ENCODE assay signal across 8 cellular contexts in the genomic region with DNA sequence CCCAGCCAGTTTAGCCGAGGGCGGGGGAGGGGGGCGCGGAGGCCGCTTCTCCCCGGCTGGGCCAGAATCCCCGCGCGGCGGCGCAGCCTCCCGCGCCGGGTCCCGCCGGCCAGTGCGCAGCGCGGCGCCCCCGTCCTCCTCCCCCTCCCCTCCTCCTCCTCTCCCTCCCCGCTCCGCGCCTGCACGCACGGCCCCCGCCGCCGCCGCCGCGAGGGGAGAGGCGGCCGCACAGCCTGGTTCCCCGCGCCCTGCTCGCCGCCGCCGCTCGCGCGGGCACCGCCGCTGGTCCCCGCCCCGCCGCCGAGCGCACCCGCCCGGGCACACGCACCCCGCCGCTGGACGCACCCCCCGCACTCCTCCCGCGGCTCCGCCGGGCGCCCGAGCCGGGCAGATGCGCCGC. TPM values are rescaled to one million over a fixed set of nuclear protein-coding genes. Genes with fewer than 3 reads are reported as not detected.
DNase-seq lines count a peak whose midpoint lies in the region; ATAC-seq and TF ChIP-seq lines count a peak whose summit lies in the region.

A gene with protein sequence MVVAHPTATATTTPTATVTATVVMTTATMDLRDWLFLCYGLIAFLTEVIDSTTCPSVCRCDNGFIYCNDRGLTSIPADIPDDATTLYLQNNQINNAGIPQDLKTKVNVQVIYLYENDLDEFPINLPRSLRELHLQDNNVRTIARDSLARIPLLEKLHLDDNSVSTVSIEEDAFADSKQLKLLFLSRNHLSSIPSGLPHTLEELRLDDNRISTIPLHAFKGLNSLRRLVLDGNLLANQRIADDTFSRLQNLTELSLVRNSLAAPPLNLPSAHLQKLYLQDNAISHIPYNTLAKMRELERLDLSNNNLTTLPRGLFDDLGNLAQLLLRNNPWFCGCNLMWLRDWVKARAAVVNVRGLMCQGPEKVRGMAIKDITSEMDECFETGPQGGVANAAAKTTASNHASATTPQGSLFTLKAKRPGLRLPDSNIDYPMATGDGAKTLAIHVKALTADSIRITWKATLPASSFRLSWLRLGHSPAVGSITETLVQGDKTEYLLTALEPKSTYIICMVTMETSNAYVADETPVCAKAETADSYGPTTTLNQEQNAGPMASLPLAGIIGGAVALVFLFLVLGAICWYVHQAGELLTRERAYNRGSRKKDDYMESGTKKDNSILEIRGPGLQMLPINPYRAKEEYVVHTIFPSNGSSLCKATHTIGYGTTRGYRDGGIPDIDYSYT (plus strand): TSS at position 351 of the 400 bp plus-strand sequence. CDS start 80,337 bp downstream, outside the sequence.

- H3K4me3 ChIP-seq in brain microvascular endothelial cell (ENCODE audit: low read depth, low read length), result peak within 1 kb of the TSS; percentile 9

- in situ Hi-C loops in brain microvascular endothelial cell (cut with HindIII; ENCODE audit: low pct_ligation_motif_present, low sequenced_read_pairs) (no loop called here), GM13977 (cut with MboI; ENCODE audit: low pct_unique_long_range_greater_than_20kb, low sequenced_read_pairs, unreplicated experiment) (no loop called here)

- ATAC-seq in memory B cell (ENCODE audit: low read depth) (no peak), GM19351 (IDR thresholded peaks at IDR 0.05; ENCODE audit: unreplicated experiment) (no peak), HG03565 (IDR thresholded peaks at IDR 0.05; ENCODE audit: unreplicated experiment) (no peak)

- no peaks in the 10 kb centered on the region for H3K4me1 Mint-ChIP-seq in T-helper 2 cell treated with Interferon-gamma antibody and Interleukin-4, amounts not matched to agents 5 μg/mL and 100 μg/mL, for 36 hours (ENCODE audit: low read depth)
- H3K4me1 Mint-ChIP-seq in memory B cell (peaks cover 6% of the 10 kb centered on the region), type B pancreatic cell (ENCODE audit: unreplicated experiment) (peaks cover 13% of the 10 kb centered on the region)

- peaks cover 16% of the 10 kb centered on the region for H3K27me3 ChIP-seq in brain microvascular endothelial cell (replicated peaks)

- no peaks in the 10 kb centered on the region for H3K9me3 Mint-ChIP-seq in T-helper 2 cell treated with Interferon-gamma antibody and Interleukin-4, amounts not matched to agents 5 μg/mL and 100 μg/mL, for 36 hours
- H3K9me3 Mint-ChIP-seq in memory B cell (no peaks in the 10 kb centered on the region), type B pancreatic cell (no peaks in the 10 kb centered on the region)

- peak within 1 kb of the TSS; percentile 26 for H3K4me3 Mint-ChIP-seq in T-helper 2 cell treated with Interferon-gamma antibody and Interleukin-4, amounts not matched to agents 5 μg/mL and 100 μg/mL, for 36 hours
- H3K4me3 Mint-ChIP-seq in memory B cell, result peak within 1 kb of the TSS; percentile 80
- H3K4me3 Mint-ChIP-seq in type B pancreatic cell, result peak within 1 kb of the TSS; percentile 84

- no peak for TF ChIP-seq CTCF in brain microvascular endothelial cell (IDR thresholded peaks at IDR 0.05; ENCODE audit: low read depth, low read length, missing control alignments)
- TF ChIP-seq CTCF in type B pancreatic cell (conservative IDR thresholded peaks at IDR 0.05), result no peak
- no peak for TF ChIP-seq CTCF in GM13977 (IDR thresholded peaks at IDR 0.05; ENCODE audit: extremely low read depth, insufficient read depth, missing control alignments)

- no peaks in the 10 kb centered on the region for H3K36me3 ChIP-seq in brain microvascular endothelial cell (replicated peaks)

- no peak within 1 kb of the TSS for H3K27ac ChIP-seq in brain microvascular endothelial cell

- DNase-seq in T-helper 2 cell treated with Interferon-gamma antibody and Interleukin-4, amounts not matched to agents 5 μg/mL and 100 μg/mL, for 36 hours (ENCODE audit: low spot score), result no peak
- no peak for DNase-seq in T-helper 2 cell
- no peak for DNase-seq in brain microvascular endothelial cell
- no peak for DNase-seq in memory B cell (ENCODE audit: low spot score in 2 of 2)
- DNase-seq in type B pancreatic cell (ENCODE audit: extremely low spot score, unreplicated experiment), result no peak
- no peak for DNase-seq in GM13977 (ENCODE audit: low spot score)

- no peak within 1 kb of the TSS for H3K27ac Mint-ChIP-seq in T-helper 2 cell treated with Interferon-gamma antibody and Interleukin-4, amounts not matched to agents 5 μg/mL and 100 μg/mL, for 36 hours
- H3K27ac Mint-ChIP-seq in memory B cell, result no peak within 1 kb of the TSS
- H3K27ac Mint-ChIP-seq in type B pancreatic cell, result peak within 1 kb of the TSS; percentile 31

- H3K36me3 Mint-ChIP-seq in T-helper 2 cell treated with Interferon-gamma antibody and Interleukin-4, amounts not matched to agents 5 μg/mL and 100 μg/mL, for 36 hours (ENCODE audit: low read depth), result peaks cover 2% of the 10 kb centered on the region
- H3K36me3 Mint-ChIP-seq in memory B cell (peaks cover 2% of the 10 kb centered on the region), type B pancreatic cell (no peaks in the 10 kb centered on the region)

- peaks cover 23% of the 10 kb centered on the region for H3K27me3 Mint-ChIP-seq in T-helper 2 cell treated with Interferon-gamma antibody and Interleukin-4, amounts not matched to agents 5 μg/mL and 100 μg/mL, for 36 hours (ENCODE audit: low read depth)
- H3K27me3 Mint-ChIP-seq in memory B cell (peaks cover 25% of the 10 kb centered on the region), type B pancreatic cell (peaks cover 51% of the 10 kb centered on the region)

RNA-seq across cellular contexts. Expression of the gene that starts here (rescaled TPM):
- 0.26 and 3.0 TPM in 2 replicates for total RNA-seq in type B pancreatic cell (ENCODE audit: low replicate concordance)

Comparison
In these comparisons a context has a peak if more than half of its experiments do, and no peak if none do; other contexts are left out.
1. H3K4me3 Mint-ChIP-seq: peak in every context shown above with its lines; median percentile 84 in type B pancreatic cell; 80 in memory B cell; 26 in T-helper 2 cell treated with Interferon-gamma antibody and Interleukin-4, amounts not matched to agents 5 μg/mL and 100 μg/mL, for 36 hours.